9 cellular contexts compared by ENCODE assay signal in genomic region chr12:11862794-11863193, GRCh38.
DNase-seq lines count a peak whose midpoint lies in the region; ATAC-seq lines count a peak whose summit lies in the region.
"Had no signal": no experiment of that assay in that cellular context is flagged by ENCODE, and none has a peak within 500 bp of the region (broad histone marks: within the 10 kb centered on the region; RNA-seq: fewer than 3 reads in every experiment).

No MANE protein-coding gene starts in this region.

- WGBS in urinary bladder, result 30% methylated on average over 5 of the region's 5 CpGs

- peak overlapping the region; percentile 44 for H3K27ac Mint-ChIP-seq in activated T-cell treated with anti-CD3 and anti-CD28 coated beads, Interleukin-2, amount 50 U/mL, for 72 hours
- no peak overlapping the region for H3K27ac Mint-ChIP-seq in activated naive CD4-positive, alpha-beta T cell treated with anti-CD3 and anti-CD28 coated beads for 36 hours

- H3K36me3 Mint-ChIP-seq in activated T-cell treated with anti-CD3 and anti-CD28 coated beads, Interleukin-2, amount 50 U/mL, for 72 hours (ENCODE audit: insufficient read depth in 2 of 2), result peaks cover 36 to 51% of the 10 kb centered on the region in 2 donors
- H3K36me3 Mint-ChIP-seq in activated naive CD4-positive, alpha-beta T cell treated with anti-CD3 and anti-CD28 coated beads for 36 hours (ENCODE audit: low read depth), result peaks cover 71% of the 10 kb centered on the region

- H3K27ac ChIP-seq in urinary bladder (ENCODE audit: low read depth), result peak overlapping the region; percentile 53

- no peak for DNase-seq in activated T-cell treated with anti-CD3 and anti-CD28 coated beads, Interleukin-2, amount 50 U/mL, for 72 hours
- DNase-seq in activated T-cell treated with anti-CD3 and anti-CD28 coated beads, Interleukin-2, amount 50 U/mL, for 1 hour, result no peak
- DNase-seq in dedifferentiated amniotic fluid mesenchymal stem cell (ENCODE audit: extremely low spot score) (peak; percentile 28), medulla oblongata (ENCODE audit: extremely low spot score) (peak; percentile 58), NOMO-1 treated with DMSO at 0.1 percent for 48 hours (lab: John Stamatoyannopoulos, UW; ENCODE audit: unreplicated experiment) (no peak)
- DNase-seq in activated naive CD4-positive, alpha-beta T cell treated with anti-CD3 and anti-CD28 coated beads for 36 hours, result no peak
- DNase-seq: NCI-H2171 had no signal

- H3K9me3 Mint-ChIP-seq in activated T-cell treated with anti-CD3 and anti-CD28 coated beads, Interleukin-2, amount 50 U/mL, for 72 hours, result peaks cover 5 to 7% of the 10 kb centered on the region in 2 donors
- H3K9me3 Mint-ChIP-seq in activated naive CD4-positive, alpha-beta T cell treated with anti-CD3 and anti-CD28 coated beads for 36 hours, result peaks cover 14% of the 10 kb centered on the region

- H3K4me3 ChIP-seq in urinary bladder (ENCODE audit: low read depth, low read length), result no peak overlapping the region

- H3K4me1 ChIP-seq in urinary bladder (ENCODE audit: insufficient read depth), result no peaks in the 10 kb centered on the region

- H3K4me1 Mint-ChIP-seq in activated T-cell treated with anti-CD3 and anti-CD28 coated beads, Interleukin-2, amount 50 U/mL, for 72 hours (ENCODE audit: low read depth), result peaks cover 47% of the 10 kb centered on the region
- peaks cover 24% of the 10 kb centered on the region for H3K4me1 Mint-ChIP-seq in activated naive CD4-positive, alpha-beta T cell treated with anti-CD3 and anti-CD28 coated beads for 36 hours (ENCODE audit: low read depth)

- no peak overlapping the region for H3K4me3 Mint-ChIP-seq in activated T-cell treated with anti-CD3 and anti-CD28 coated beads, Interleukin-2, amount 50 U/mL, for 72 hours
- no peak overlapping the region for H3K4me3 Mint-ChIP-seq in activated naive CD4-positive, alpha-beta T cell treated with anti-CD3 and anti-CD28 coated beads for 36 hours

- intact Hi-C loops in activated naive CD4-positive, alpha-beta T cell treated with anti-CD3 and anti-CD28 coated beads for 36 hours (cut with micrococcal nuclease), result no loop called here

- CTCF ChIA-PET in activated naive CD4-positive, alpha-beta T cell treated with anti-CD3 and anti-CD28 coated beads for 36 hours (lab: Charles Lee), result interaction anchor here (0.6 kb wide), 1 partner anchor 197 kb away, joined by 3 read pairs; no protein-coding TSS in a partner anchor

- no peaks in the 10 kb centered on the region for H3K27me3 Mint-ChIP-seq in activated T-cell treated with anti-CD3 and anti-CD28 coated beads, Interleukin-2, amount 50 U/mL, for 72 hours (ENCODE audit: low read depth)
- no peaks in the 10 kb centered on the region for H3K27me3 Mint-ChIP-seq in activated naive CD4-positive, alpha-beta T cell treated with anti-CD3 and anti-CD28 coated beads for 36 hours (ENCODE audit: low read depth)

- no peaks in the 10 kb centered on the region for H3K36me3 ChIP-seq in urinary bladder (ENCODE audit: insufficient read depth)

- ATAC-seq in activated T-cell treated with anti-CD3 and anti-CD28 coated beads, Interleukin-2, amount 50 U/mL, for 72 hours (replicated peaks in 1 of 2), result peak; percentile 41 to 58
- no peak for ATAC-seq in GM19467 (IDR thresholded peaks at IDR 0.05; ENCODE audit: unreplicated experiment)

Comparison
In these comparisons a context has a peak if more than half of its experiments do, and no peak if none do; other contexts are left out.
1. DNase-seq: peak in dedifferentiated amniotic fluid mesenchymal stem cell (single experiment) and medulla oblongata (single experiment); none in activated T-cell treated with anti-CD3 and anti-CD28 coated beads, Interleukin-2, amount 50 U/mL, for 72 hours (0 of 2), activated T-cell treated with anti-CD3 and anti-CD28 coated beads, Interleukin-2, amount 50 U/mL, for 1 hour (single experiment), NOMO-1 treated with DMSO at 0.1 percent for 48 hours (single experiment) and activated naive CD4-positive, alpha-beta T cell treated with anti-CD3 and anti-CD28 coated beads for 36 hours (single experiment).